Comparison of ENCODE assay signal across 29 cellular contexts in the genomic region with DNA sequence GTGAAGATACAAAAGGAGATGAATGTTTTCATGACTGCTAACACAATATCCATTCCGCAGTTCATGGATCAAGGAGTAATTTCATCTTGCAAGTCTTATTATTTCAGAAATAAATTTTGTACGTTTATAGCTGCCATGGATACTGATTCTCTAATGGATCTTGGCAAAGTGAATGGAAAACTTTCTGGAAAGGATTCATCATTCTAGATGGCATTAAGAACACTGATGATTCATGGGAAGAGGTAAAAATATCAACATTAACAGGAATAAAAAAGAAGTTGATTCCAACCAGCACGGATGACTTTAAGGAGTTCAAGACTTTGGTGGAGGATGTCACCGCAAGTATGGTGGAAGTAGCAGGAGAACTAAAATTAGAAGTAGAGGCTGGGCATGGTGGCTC.
"Had no signal": no experiment of that assay in that cellular context is flagged by ENCODE, and none has a peak within 500 bp of the region (broad histone marks: within the 10 kb centered on the region; RNA-seq: fewer than 3 reads in every experiment).

No MANE protein-coding gene starts in this region.

- H3K4me3 ChIP-seq: adrenal gland, Peyer's patch, SJSA1 had no signal

- H3K4me1 ChIP-seq: adrenal gland, Peyer's patch had no signal

- H3K27me3 ChIP-seq: adrenal gland, brain microvascular endothelial cell, Peyer's patch, SJSA1 had no signal

- DNase-seq: activated CD4-positive, alpha-beta T cell treated with anti-CD3 and anti-CD28 coated beads, Interleukin-2, amount 10 ng/mL, durations not matched to agents 24 days and 14 days; activated CD4-positive, alpha-beta T cell treated with anti-CD3 and anti-CD28 coated beads, Interleukin-2, amount 50 U/mL, for 4 hours; activated CD8-positive, alpha-beta T cell treated with anti-CD3 and anti-CD28 coated beads for 36 hours; activated gamma-delta T cell treated with Interleukin-2 at 50 U/mL for 16 hours; activated naive CD4-positive, alpha-beta T cell treated with anti-CD3 and anti-CD28 coated beads for 36 hours; activated T-cell treated with anti-CD3 and anti-CD28 coated beads, Interleukin-2, amount 50 U/mL, for 1 hour; activated T-cell treated with anti-CD3 and anti-CD28 coated beads, Interleukin-2, amount 50 U/mL, for 72 hours; adrenal gland; anterior cingulate cortex; brain microvascular endothelial cell; central memory CD4-positive, alpha-beta T cell; Kasumi-1; KG1; NCI-H1105; NCI-H1417 treated with DMSO at 0.1 percent for 48 hours; NCI-H1694; NCI-H1930; NCI-H2081 treated with DMSO at 0.1 percent for 48 hours; NCI-H345; NCI-H524 treated with DMSO at 0.1 percent for 48 hours; PC-3; Peyer's patch; RPMI8226; SHP77 treated with DMSO at 0.1 percent for 48 hours; SK-N-SH had no signal

- H3K9me3 ChIP-seq: adrenal gland, Peyer's patch, SK-N-SH had no signal

- H3K4me2 ChIP-seq: SK-N-SH had no signal

- ATAC-seq: activated CD8-positive, alpha-beta T cell treated with anti-CD3 and anti-CD28 coated beads for 36 hours; activated naive CD4-positive, alpha-beta T cell treated with anti-CD3 and anti-CD28 coated beads, Interleukin-2, amount 50 U/mL, for 72 hours; activated T-cell treated with anti-CD3 and anti-CD28 coated beads, Interleukin-2, amount 50 U/mL, for 72 hours; activated T-helper 17 cell treated with anti-CD3 and anti-CD28 coated beads, Interleukin-2, amount 50 U/mL, for 72 hours had no signal

- FAIRE-seq: TTC549 had no signal

- H3K36me3 ChIP-seq: adrenal gland had no signal

- H3K27ac ChIP-seq: adrenal gland, brain microvascular endothelial cell, Peyer's patch, SJSA1 had no signal

- H3K9ac ChIP-seq: SK-N-SH had no signal
